Comparison of ENCODE assay signal across 9 cellular contexts in the genomic region with DNA sequence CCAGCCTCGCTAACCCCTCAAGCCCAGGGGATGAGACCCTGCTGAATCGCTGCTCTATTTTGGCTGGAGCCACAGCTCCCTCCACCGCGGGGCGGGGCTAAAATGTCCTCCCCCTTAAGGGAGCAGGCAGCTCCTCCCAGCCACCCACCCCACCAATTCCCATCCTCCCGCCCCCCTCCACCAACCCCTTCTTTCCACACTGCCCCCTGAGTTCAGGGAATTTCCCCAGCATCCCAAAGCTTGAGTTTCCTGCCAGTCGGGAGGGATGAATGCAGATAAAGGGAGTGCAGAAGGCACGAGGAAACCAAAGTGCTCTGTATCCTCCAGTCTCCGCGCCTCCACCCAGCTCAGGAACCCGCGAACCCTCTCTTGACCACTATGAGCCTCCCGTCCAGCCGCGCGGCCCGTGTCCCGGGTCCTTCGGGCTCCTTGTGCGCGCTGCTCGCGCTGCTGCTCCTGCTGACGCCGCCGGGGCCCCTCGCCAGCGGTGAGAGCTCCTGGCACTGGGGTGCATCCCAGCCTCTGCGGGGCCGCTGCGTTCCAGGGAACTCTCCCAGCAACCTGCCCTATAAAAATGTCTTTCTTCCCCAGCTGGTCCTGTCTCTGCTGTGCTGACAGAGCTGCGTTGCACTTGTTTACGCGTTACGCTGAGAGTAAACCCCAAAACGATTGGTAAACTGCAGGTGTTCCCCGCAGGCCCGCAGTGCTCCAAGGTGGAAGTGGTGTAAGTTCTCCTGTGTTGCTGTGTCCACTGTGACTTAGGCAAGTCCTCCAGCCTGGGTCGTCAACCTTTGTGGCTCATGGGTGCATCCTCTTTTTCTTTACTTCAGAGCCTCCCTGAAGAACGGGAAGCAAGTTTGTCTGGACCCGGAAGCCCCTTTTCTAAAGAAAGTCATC. TPM values are rescaled to one million over a fixed set of nuclear protein-coding genes. Genes with fewer than 3 reads are reported as not detected.
DNase-seq lines count a peak whose midpoint lies in the region; ATAC-seq and TF ChIP-seq lines count a peak whose summit lies in the region.
"Had no signal": no experiment of that assay in that cellular context is flagged by ENCODE, and none has a peak within 500 bp of the region (broad histone marks: within the 10 kb centered on the region; RNA-seq: fewer than 3 reads in every experiment).

A gene (plus strand): TSS at position 306 of the 897 bp plus-strand sequence. CDS start 73 bp downstream, at position 379.

- peaks cover 36% of the 10 kb centered on the region for H3K27me3 ChIP-seq in left ventricle myocardium inferior (ENCODE audit: low read depth)
- H3K27me3 ChIP-seq in psoas muscle (ENCODE audit: insufficient read depth in 3 of 3, low read length in 2 of 3): no peaks in the 10 kb centered on the region

- ATAC-seq in psoas muscle (no peak), GM21390 (IDR thresholded peaks at IDR 0.05; ENCODE audit: unreplicated experiment) (no peak), HG03521 (IDR thresholded peaks at IDR 0.05; ENCODE audit: unreplicated experiment) (no peak), GM18870 (IDR thresholded peaks at IDR 0.05; ENCODE audit: unreplicated experiment) (no peak)

- DNase-seq in SW480 (ENCODE audit: low spot score) (peak; percentile 8), left ventricle myocardium inferior (peak; percentile 30), psoas muscle (peak; percentile 46 to 58)
- DNase-seq in stimulated activated naive CD4-positive, alpha-beta T cell (lab: John Stamatoyannopoulos, UW): no peak

- H3K36me3 ChIP-seq in ES-I3 (ENCODE audit: insufficient read depth, low read length) (no peaks in the 10 kb centered on the region), left ventricle myocardium inferior (no peaks in the 10 kb centered on the region), psoas muscle (ENCODE audit: insufficient read depth in 1 of 2, low read depth in 1 of 2) (no peaks in the 10 kb centered on the region)

- intact Hi-C loops in left ventricle myocardium inferior (cut with micrococcal nuclease): no loop called here
- intact Hi-C loops in psoas muscle (cut with DNase I): no loop called here

- H3K4me1 ChIP-seq in ES-I3 (ENCODE audit: insufficient read depth, low read length): no peaks in the 10 kb centered on the region
- no peaks in the 10 kb centered on the region for H3K4me1 ChIP-seq in left ventricle myocardium inferior
- H3K4me1 ChIP-seq in psoas muscle: no peaks in the 10 kb centered on the region

- TF ChIP-seq CTCF in left ventricle myocardium inferior (IDR thresholded peaks at IDR 0.05; ENCODE audit: borderline replicate concordance) (no peak), psoas muscle (IDR thresholded peaks at IDR 0.05) (no peak)

- H3K4me3 ChIP-seq in left ventricle myocardium inferior: peak within 1 kb of the TSS; percentile 57
- peak within 1 kb of the TSS; percentile 54 for H3K4me3 ChIP-seq in psoas muscle

- peak within 1 kb of the TSS; percentile 71 for H3K9ac ChIP-seq in ES-I3 (ENCODE audit: low read depth, low read length)

- H3K9me3 ChIP-seq in ES-I3 (ENCODE audit: control insufficient read depth, insufficient read depth, low read length): no peaks in the 10 kb centered on the region
- no peaks in the 10 kb centered on the region for H3K9me3 ChIP-seq in left ventricle myocardium inferior (replicated peaks)
- no peaks in the 10 kb centered on the region for H3K9me3 ChIP-seq in psoas muscle

- no peak within 1 kb of the TSS for H3K27ac ChIP-seq in left ventricle myocardium inferior (replicated peaks)
- no peak within 1 kb of the TSS for H3K27ac ChIP-seq in psoas muscle

- 3 to 5% (median 5%) methylated on average over 40 to 41 of the region's 41 CpGs for WGBS in psoas muscle, 3 donors

RNA-seq across cellular contexts. Expression of the gene that starts here (rescaled TPM):
- total RNA-seq in left ventricle myocardium inferior (not detected), psoas muscle (under 1 TPM in 2 of 4 donors, not detected in 2; 0.21 to 0.54 TPM)
- under 1 TPM in 2 of 3 donors, not detected in 1; 0.04 to 0.07 TPM for polyA plus RNA-seq in psoas muscle
- total RNA-seq: NCI-H460 had no signal

Comparison
In these comparisons a context has a peak if more than half of its experiments do, and no peak if none do; other contexts are left out.
1. Peak in DNase-seq and H3K4me3 ChIP-seq in left ventricle myocardium inferior; RNA of the gene not detected or under 1 TPM.
2. Peak in DNase-seq and H3K4me3 ChIP-seq in psoas muscle; RNA of the gene not detected or under 1 TPM.